11 cellular contexts compared by ENCODE assay signal in the genomic region with DNA sequence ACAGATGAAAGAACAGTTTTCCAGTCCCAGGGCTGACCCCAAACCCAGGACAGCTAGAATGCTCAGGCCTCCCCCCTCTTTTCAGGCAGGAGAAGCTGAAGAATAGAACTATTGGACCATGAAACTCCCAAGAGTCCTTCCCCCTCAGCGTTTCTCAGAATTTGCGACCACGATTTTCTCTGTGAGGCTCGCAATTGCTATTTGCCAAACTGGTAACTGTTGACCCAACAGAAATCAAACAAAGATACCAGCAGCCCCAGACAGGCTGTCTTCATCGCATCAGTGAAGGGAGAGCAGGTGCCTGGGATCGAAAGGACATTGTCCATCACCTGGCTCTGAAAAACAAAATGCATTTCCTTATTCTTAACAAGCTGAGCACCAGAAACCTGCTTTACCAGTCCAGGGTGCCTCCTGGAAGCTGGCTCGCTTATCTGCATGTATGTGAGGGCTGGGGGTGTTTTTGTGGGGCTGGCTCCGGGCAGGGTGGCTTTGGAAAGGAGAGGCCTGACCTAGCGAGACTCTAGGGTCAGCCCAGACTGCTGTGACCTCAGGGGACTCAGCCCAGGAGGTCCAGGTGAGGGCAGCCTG. TPM values are rescaled to one million over a fixed set of nuclear protein-coding genes. Genes with fewer than 3 reads are reported as not detected.
A peak's percentile ranks its signal among the peaks of the same experiment; 100 is the strongest.
DNase-seq lines count a peak whose midpoint lies in the region; ATAC-seq and TF ChIP-seq lines count a peak whose summit lies in the region.
"Had no signal": no experiment of that assay in that cellular context is flagged by ENCODE, and none has a peak within 500 bp of the region (broad histone marks: within the 10 kb centered on the region; RNA-seq: fewer than 3 reads in every experiment).

No MANE protein-coding gene starts in this region.

- no peaks in the 10 kb centered on the region for H3K36me3 ChIP-seq in neural progenitor cell
- H3K36me3 ChIP-seq in SJCRH30 = no peaks in the 10 kb centered on the region

- H3K36me3 Mint-ChIP-seq in Calu3 (ENCODE audit: insufficient read depth, unreplicated experiment) (peaks cover 65% of the 10 kb centered on the region), neural progenitor cell (no peaks in the 10 kb centered on the region)

- H3K27ac Mint-ChIP-seq in Calu3 (ENCODE audit: unreplicated experiment) = peak overlapping the region; percentile 82
- H3K27ac Mint-ChIP-seq in neural progenitor cell = peak overlapping the region; percentile 92
- H3K27ac Mint-ChIP-seq: activated T-helper 2 cell treated with anti-CD3 and anti-CD28 coated beads, Interferon-gamma antibody, Interleukin-2, Interleukin-4, amounts not matched to agents 10 μg/mL and 5 μg/mL and 100 μg/mL, durations not matched to agents 14 hours and 24 hours and 36 hours had no signal

- no peak overlapping the region for H3K9ac ChIP-seq in neural progenitor cell

- no peak overlapping the region for H3K27ac ChIP-seq in neural progenitor cell
- H3K27ac ChIP-seq in SJCRH30 = no peak overlapping the region
- H3K27ac ChIP-seq: coronary artery had no signal

- H3K27me3 Mint-ChIP-seq in Calu3 (ENCODE audit: unreplicated experiment) (no peaks in the 10 kb centered on the region), neural progenitor cell (ENCODE audit: insufficient read depth, low read depth) (no peaks in the 10 kb centered on the region)

- H3K4me3 Mint-ChIP-seq in Calu3 (ENCODE audit: low read depth, unreplicated experiment) = peak overlapping the region; percentile 66
- peak overlapping the region; percentile 69 for H3K4me3 Mint-ChIP-seq in neural progenitor cell

- ATAC-seq in HG03432 (IDR thresholded peaks at IDR 0.05; ENCODE audit: unreplicated experiment) (no peak), GM19455 (IDR thresholded peaks at IDR 0.05; ENCODE audit: unreplicated experiment) (no peak)

- H3K27me3 ChIP-seq in neural progenitor cell = no peaks in the 10 kb centered on the region
- no peaks in the 10 kb centered on the region for H3K27me3 ChIP-seq in SJCRH30

- H3K9me3 Mint-ChIP-seq in Calu3 (ENCODE audit: low read depth, unreplicated experiment) (no peaks in the 10 kb centered on the region), neural progenitor cell (no peaks in the 10 kb centered on the region)
- H3K9me3 Mint-ChIP-seq: activated T-helper 2 cell treated with anti-CD3 and anti-CD28 coated beads, Interferon-gamma antibody, Interleukin-2, Interleukin-4, amounts not matched to agents 10 μg/mL and 5 μg/mL and 100 μg/mL, durations not matched to agents 14 hours and 24 hours and 36 hours had no signal

- no TSS peak for BruUV-seq in Calu3 (replicated peaks; lab: Mats Ljungman, UMichigan)

- H3K4me3 ChIP-seq in epithelial cell of esophagus (ENCODE audit: low read length) = no peak overlapping the region
- no peak overlapping the region for H3K4me3 ChIP-seq in neural progenitor cell
- H3K4me3 ChIP-seq in SJCRH30 = no peak overlapping the region
- H3K4me3 ChIP-seq: coronary artery had no signal

- peaks cover 20% of the 10 kb centered on the region for H3F3A ChIP-seq in neural progenitor cell (ENCODE audit: low read depth)

- DNase-seq in Calu3 (peak; percentile 85), NCI-H345 (lab: John Stamatoyannopoulos, UW) (peak; percentile 82), epithelial cell of esophagus (ENCODE audit: low read depth) (peak; percentile 63), neural progenitor cell (ENCODE audit: low spot score) (no peak), middle frontal gyrus (ENCODE audit: extremely low spot score, low spot score) (no peak), SJCRH30 (no peak)
- DNase-seq: stimulated activated naive CD4-positive, alpha-beta T cell treated with Interleukin-2 at 50 U/mL for 16 hours had no signal

- H3K4me2 ChIP-seq in neural progenitor cell = peak overlapping the region; percentile 48

- H2AFZ ChIP-seq in neural progenitor cell (replicated peaks) = no peak overlapping the region

- TF ChIP-seq CTCF in Calu3 (IDR thresholded peaks at IDR 0.05; ENCODE audit: unreplicated experiment) = no peak
- TF ChIP-seq CTCF in epithelial cell of esophagus (IDR thresholded peaks at IDR 0.05; ENCODE audit: insufficient read depth, low read depth, low read length, missing control alignments) = no peak
- TF ChIP-seq CTCF in neural progenitor cell (IDR thresholded peaks at IDR 0.05) = no peak

- H4K20me1 ChIP-seq in neural progenitor cell (ENCODE audit: low read depth) = no peaks in the 10 kb centered on the region

- H3K4me1 ChIP-seq in neural progenitor cell (peaks cover 28% of the 10 kb centered on the region), SJCRH30 (peaks cover 7% of the 10 kb centered on the region; the same call in 1 of the 2 replicates)

- H3K79me2 ChIP-seq in neural progenitor cell (ENCODE audit: low read depth) = peaks cover 9% of the 10 kb centered on the region

- intact Hi-C loops in Calu3 (cut with micrococcal nuclease; ENCODE audit: unreplicated experiment) = loop anchor here (1.0 to 2.0 kb wide), 7 partner anchors 13 to 85 kb away; partner anchors contain the start of gene WWC1

- CTCF ChIA-PET in Calu3 (lab: Charles Lee) = interaction anchor here (1.2 to 7.3 kb wide), 10 partner anchors 10 to 48 kb away, joined by 3 to 75 read pairs (median 11); partner anchors contain the start of gene WWC1

- peaks cover 72% of the 10 kb centered on the region for H3K4me1 Mint-ChIP-seq in Calu3 (ENCODE audit: low read depth, unreplicated experiment)
- peaks cover 54% of the 10 kb centered on the region for H3K4me1 Mint-ChIP-seq in neural progenitor cell

- H3K9me3 ChIP-seq in neural progenitor cell (ENCODE audit: low read depth) (no peaks in the 10 kb centered on the region), SJCRH30 (replicated peaks) (no peaks in the 10 kb centered on the region)

RNA-seq across cellular contexts. Expression of gene WWC1, which starts 24.6 kb away (rescaled TPM):
- total RNA-seq in Calu3 (2022) (190 TPM in 2 replicates), neural progenitor cell (ENCODE audit: low replicate concordance) (6.3 and 6.7 TPM in 2 replicates)
- not detected in 2 replicates for total RNA-seq in SJCRH30 (2014; rRNA removed; shearing (Covaris generic))

Comparison
In these comparisons a context has a peak if more than half of its experiments do, and no peak if none do; other contexts are left out.
1. DNase-seq: peak in Calu3 (single experiment), NCI-H345 (single experiment) and epithelial cell of esophagus (single experiment); none in neural progenitor cell (single experiment), middle frontal gyrus (single experiment) and SJCRH30 (0 of 2).
2. RNA of gene WWC1, which starts 24.6 kb away (total RNA-seq): 190 TPM in Calu3; 6.3 to 6.7 TPM in neural progenitor cell and not detected in SJCRH30; every median in the first group is over 10 times any median in the second.